In genomic region chr11:57343825-57344224, GRCh38 we compare ENCODE assay signal across 23 cellular contexts. TPM values are rescaled to one million over a fixed set of nuclear protein-coding genes. Genes with fewer than 3 reads are reported as not detected.
DNase-seq lines count a peak whose midpoint lies in the region; ATAC-seq, FAIRE-seq and TF ChIP-seq lines count a peak whose summit lies in the region.
"Had no signal": no experiment of that assay in that cellular context is flagged by ENCODE, and none has a peak within 500 bp of the region (broad histone marks: within the 10 kb centered on the region; RNA-seq: fewer than 3 reads in every experiment).

No MANE protein-coding gene starts in this region.

- WGBS in K562 (ENCODE audit: insufficient coverage, low coverage, missing lambda C conversion rate), result 35% methylated on average over 7 of the region's 7 CpGs

- H3K4me2 ChIP-seq in Loucy (ENCODE audit: low read depth, low read length, poor library complexity, severe bottlenecking) (no peak overlapping the region), K562 (ENCODE audit: insufficient read depth, low read length) (no peak overlapping the region)
- H3K4me2 ChIP-seq: hepatocyte, smooth muscle cell had no signal

- no peak for TF ChIP-seq RAD21 in K562 (CRISPR knock-in tag; conservative IDR thresholded peaks at IDR 0.05 in 1 of 2, IDR thresholded peaks at IDR 0.05 in 1 of 2)

- no peaks in the 10 kb centered on the region for H3K9me3 Mint-ChIP-seq in activated naive CD4-positive, alpha-beta T cell treated with anti-CD3 and anti-CD28 coated beads, Interleukin-2, amount 50 U/mL, for 72 hours
- H3K9me3 Mint-ChIP-seq: activated T-cell treated with anti-CD3 and anti-CD28 coated beads, Interleukin-2, amount 50 U/mL, for 24 hours; naive B cell; T-cell had no signal

- FAIRE-seq in K562 (lab: Jason Lieb, UNC), result no peak
- FAIRE-seq: kidney had no signal

- in situ Hi-C loops in K562 (cut with MboI), result loop anchor here (5.0 to 10.0 kb wide), 3 partner anchors 181 to 1171 kb away; no protein-coding TSS in a partner anchor

- DNase-seq in ELF-1 (ENCODE audit: low read depth, low spot score) (peak; percentile 29), K562 (ENCODE audit: extremely low read depth in 1 of 4, low spot score in 3 of 4) (no peak), epidermal melanocyte (ENCODE audit: insufficient read length, low spot score) (no peak)
- DNase-seq in activated naive CD4-positive, alpha-beta T cell treated with anti-CD3 and anti-CD28 coated beads, Interleukin-2, amount 50 U/mL, for 72 hours (ENCODE audit: low spot score in 2 of 2), result no peak
- DNase-seq in activated CD4-positive, alpha-beta T cell treated with anti-CD3 and anti-CD28 coated beads, Interleukin-2, amount 50 U/mL, for 1 hour, result no peak
- DNase-seq: activated CD4-positive, alpha-beta T cell treated with anti-CD3 and anti-CD28 coated beads, Interleukin-2, amount 50 U/mL, for 48 hours; activated naive CD4-positive, alpha-beta T cell treated with anti-CD3 and anti-CD28 coated beads, Interleukin-2, amount 50 U/mL, for 16 hours; activated T-cell treated with anti-CD3 and anti-CD28 coated beads, Interleukin-2, amount 50 U/mL, for 24 hours; colonic mucosa; kidney; mammary epithelial cell; MG63; naive B cell; NCI-H2029; NK-92 treated with Interleukin-12 subunit alpha and Interleukin-12 subunit beta, amount 100 ng/mL, for 24 hours; stimulated activated CD4-positive, alpha-beta T cell treated with anti-CD3 and anti-CD28 coated beads, Interleukin-4, amount 100 ng/mL, for 4 hours; stimulated activated CD8-positive, alpha-beta memory T cell treated with anti-CD3 and anti-CD28 coated beads, Interleukin-4, amount 100 ng/mL, for 48 hours; T-cell had no signal

- H3K27me3 ChIP-seq in Loucy (ENCODE audit: insufficient read depth, low read length, poor library complexity, severe bottlenecking) (no peaks in the 10 kb centered on the region), K562 (ENCODE audit: control insufficient read depth in 2 of 2, insufficient read depth in 2 of 2, low read length in 2 of 2) (no peaks in the 10 kb centered on the region; a peak in 1 of 5 replicates)
- H3K27me3 ChIP-seq: colonic mucosa, hepatocyte, MG63, suprapubic skin had no signal

- no peak overlapping the region for H3K4me3 ChIP-seq in Loucy (ENCODE audit: low read length, poor library complexity, severe bottlenecking)
- no peak overlapping the region for H3K4me3 ChIP-seq in K562
- H3K4me3 ChIP-seq: colonic mucosa, hepatocyte, MG63, prostate gland, smooth muscle cell, suprapubic skin had no signal

- TF ChIP-seq CTCF in Loucy (conservative IDR thresholded peaks at IDR 0.05; ENCODE audit: low read length) (no peak), K562 (IDR thresholded peaks at IDR 0.05 in 2 of 3, conservative IDR thresholded peaks at IDR 0.05 in 1 of 3; ENCODE audit: insufficient read depth in 2 of 3, low read depth in 1 of 3, low read length in 3 of 3) (no peak)

- CTCF ChIA-PET in K562 (lab: Yijun Ruan, JAX; ENCODE audit: low intra/inter-chr PET ratio), result no interaction called here

- no peaks in the 10 kb centered on the region for H3K9me2 ChIP-seq in Loucy (replicated peaks; ENCODE audit: low read depth, low read length)

- H4K20me1 ChIP-seq in Loucy (ENCODE audit: insufficient read depth, low read length, poor library complexity, severe bottlenecking) (no peaks in the 10 kb centered on the region), K562 (replicated peaks; ENCODE audit: control insufficient read depth, insufficient read depth, low read length) (no peaks in the 10 kb centered on the region)

- BruUV-seq in K562 (replicated peaks; lab: Mats Ljungman, UMichigan), result no TSS peak

- no peaks in the 10 kb centered on the region for H3F3A ChIP-seq in Loucy (ENCODE audit: low read depth)

- no peak for ATAC-seq in K562
- no peak for ATAC-seq in activated naive CD4-positive, alpha-beta T cell treated with anti-CD3 and anti-CD28 coated beads, Interleukin-2, amount 50 U/mL, for 72 hours
- ATAC-seq: T-cell had no signal

- POLR2A ChIA-PET in K562 (lab: Yijun Ruan, JAX), result interaction anchor here (0.5 to 1.1 kb wide), 2 partner anchors 9 to 177 kb away, joined by 3 to 8 read pairs; no protein-coding TSS in a partner anchor

- H3K9me3 ChIP-seq in Loucy (ENCODE audit: insufficient read depth, low read depth, low read length) (no peaks in the 10 kb centered on the region), K562 (replicated peaks; ENCODE audit: control insufficient read depth, insufficient read depth, low read depth, low read length) (no peaks in the 10 kb centered on the region)
- H3K9me3 ChIP-seq: colonic mucosa, MG63, prostate gland, suprapubic skin had no signal

- H3K79me2 ChIP-seq in Loucy (ENCODE audit: insufficient read depth, low read length) (no peaks in the 10 kb centered on the region), K562 (ENCODE audit: control insufficient read depth, insufficient read depth, low read length) (no peaks in the 10 kb centered on the region)
- H3K79me2 ChIP-seq: hepatocyte had no signal

- no peak overlapping the region for H3K27ac ChIP-seq in K562 (ENCODE audit: extremely low read depth, low read depth, low read length)
- H3K27ac ChIP-seq: colonic mucosa, hepatocyte, prostate gland, suprapubic skin had no signal

- TF ChIP-seq POLR2A in K562 (conservative IDR thresholded peaks at IDR 0.05), result no peak

- no peaks in the 10 kb centered on the region for H3K36me3 ChIP-seq in Loucy (ENCODE audit: insufficient read depth, low read length)
- no peaks in the 10 kb centered on the region for H3K36me3 ChIP-seq in K562 (ENCODE audit: control insufficient read depth, insufficient read depth, low read length)
- H3K36me3 ChIP-seq: colonic mucosa, MG63, prostate gland, suprapubic skin had no signal

- H3K9me1 ChIP-seq in K562 (ENCODE audit: control insufficient read depth, insufficient read depth, low read length), result no peaks in the 10 kb centered on the region

- no peak overlapping the region for H3K27ac Mint-ChIP-seq in activated naive CD4-positive, alpha-beta T cell treated with anti-CD3 and anti-CD28 coated beads, Interleukin-2, amount 50 U/mL, for 72 hours
- H3K27ac Mint-ChIP-seq: activated T-cell treated with anti-CD3 and anti-CD28 coated beads, Interleukin-2, amount 50 U/mL, for 24 hours; naive B cell; T-cell had no signal

- H3K9ac ChIP-seq in Loucy (ENCODE audit: low read depth, low read length, poor library complexity, severe bottlenecking), result peak overlapping the region; percentile 10
- peak overlapping the region in 1 of 2 experiments; percentile 27; a peak in 1 of 4 replicates for H3K9ac ChIP-seq in K562 (ENCODE audit: insufficient read depth in 1 of 2, low read depth in 2 of 2, low read length in 2 of 2)

- intact Hi-C loops in K562 (cut with micrococcal nuclease), result loop anchor here (2.0 to 10.0 kb wide), 5 partner anchors 212 to 503 kb away; no protein-coding TSS in a partner anchor

- no peaks in the 10 kb centered on the region for H3K36me3 Mint-ChIP-seq in activated naive CD4-positive, alpha-beta T cell treated with anti-CD3 and anti-CD28 coated beads, Interleukin-2, amount 50 U/mL, for 72 hours
- H3K36me3 Mint-ChIP-seq: naive B cell, T-cell had no signal

- peaks cover 9% of the 10 kb centered on the region for H3K4me1 ChIP-seq in Loucy (ENCODE audit: insufficient read depth, low read length, poor library complexity, severe bottlenecking)
- peaks cover 6 to 8% of the 10 kb centered on the region in 2 experiments; a peak in 4 of 5 replicates for H3K4me1 ChIP-seq in K562 (replicated peaks in 1 of 2; ENCODE audit: control insufficient read depth in 2 of 2, insufficient read depth in 2 of 2, low read length in 2 of 2)
- H3K4me1 ChIP-seq: colonic mucosa, prostate gland had no signal

- H2AFZ ChIP-seq in Loucy (ENCODE audit: low read length) (no peak overlapping the region; the same call in 1 of the 2 replicates), K562 (ENCODE audit: low read depth, low read length) (peak overlapping the region; percentile 14)
- H2AFZ ChIP-seq: hepatocyte had no signal

- no peak for TF ChIP-seq EP300 in K562 (IDR thresholded peaks at IDR 0.05; ENCODE audit: low read length)

RNA-seq across cellular contexts. Expression of gene P2RX3, which starts 5.7 kb away (rescaled TPM):
- not detected in 2 replicates for total RNA-seq in K562 (2011; cell fraction: chromatin; rRNA removed; ENCODE audit: low replicate concordance)
- not detected in 2 replicates for total RNA-seq in K562 (2011; cell fraction: nucleolus; rRNA removed)
- total RNA-seq in K562 (2011; cell fraction: nucleoplasm; rRNA removed), result not detected in 2 replicates
- total RNA-seq in K562 (2014; rRNA removed), result not detected in 2 replicates
- total RNA-seq in K562 (2014; rRNA removed; fragmentation: Illumina TruSeq; extraction: Trizol), result not detected in 2 replicates
- total RNA-seq in K562 (2015; rRNA removed; fragmentation: Illumina TruSeq; extraction: Trizol), result not detected in 2 replicates
- not detected in 2 replicates for total RNA-seq in K562 (2021)
- not detected in 2 replicates for polyA plus RNA-seq in K562 (2011; rRNA removed)
- polyA plus RNA-seq in K562 (2011; cell fraction: cytosol; rRNA removed), result 0.07 TPM in 1 of 2 replicates, not detected in the other
- polyA plus RNA-seq in K562 (2011; cell fraction: nucleus; rRNA removed), result not detected in 2 replicates
- polyA plus RNA-seq in K562 (2012), result not detected in 2 replicates
- not detected in 2 replicates for polyA plus RNA-seq in K562 (2014; fragmentation: Illumina TruSeq; extraction: Trizol)
- polyA plus RNA-seq in K562 (2014; fragmentation: Nextera tagmentation; extraction: Ambion mirVana), result not detected
- not detected in 2 replicates for polyA plus RNA-seq in K562 (2014; rRNA removed)
- polyA minus RNA-seq in K562 (2011; rRNA and poly(A)+ RNA removed), result not detected in 2 replicates
- not detected in 2 replicates for polyA minus RNA-seq in K562 (2011; cell fraction: cytosol; rRNA and poly(A)+ RNA removed)
- not detected in 2 replicates for polyA minus RNA-seq in K562 (2011; cell fraction: nucleus; rRNA and poly(A)+ RNA removed)
- total RNA-seq in activated naive CD4-positive, alpha-beta T cell treated with anti-CD3 and anti-CD28 coated beads, Interleukin-2, amount 50 U/mL, for 72 hours, result not detected
- total RNA-seq: colonic mucosa, hepatocyte, kidney, mammary epithelial cell, smooth muscle cell, suprapubic skin, T-cell had no signal
- polyA plus RNA-seq: hepatocyte, mammary epithelial cell had no signal

RNA-seq across cellular contexts. Expression of gene SSRP1, which starts 8.1 kb away (rescaled TPM):
- total RNA-seq in K562 (2011; cell fraction: chromatin; rRNA removed; ENCODE audit: low replicate concordance), result 63.0 and 84.0 TPM in 2 replicates
- total RNA-seq in K562 (2011; cell fraction: nucleolus; rRNA removed), result 50.7 and 51.9 TPM in 2 replicates
- total RNA-seq in K562 (2011; cell fraction: nucleoplasm; rRNA removed), result 52.0 and 58.5 TPM in 2 replicates
- 257 and 316 TPM in 2 replicates for total RNA-seq in K562 (2014; rRNA removed)
- 216 and 243 TPM in 2 replicates for total RNA-seq in K562 (2014; rRNA removed; fragmentation: Illumina TruSeq; extraction: Trizol)
- total RNA-seq in K562 (2015; rRNA removed; fragmentation: Illumina TruSeq; extraction: Trizol), result 259 and 269 TPM in 2 replicates
- total RNA-seq in K562 (2021), result 224 and 245 TPM in 2 replicates
- 232 and 251 TPM in 2 replicates for polyA plus RNA-seq in K562 (2011; rRNA removed)
- 291 and 330 TPM in 2 replicates for polyA plus RNA-seq in K562 (2011; cell fraction: cytosol; rRNA removed)
- 122 and 133 TPM in 2 replicates for polyA plus RNA-seq in K562 (2011; cell fraction: nucleus; rRNA removed)
- polyA plus RNA-seq in K562 (2012), result 172 and 211 TPM in 2 replicates
- 314 and 416 TPM in 2 replicates for polyA plus RNA-seq in K562 (2014; fragmentation: Illumina TruSeq; extraction: Trizol)
- polyA plus RNA-seq in K562 (2014; fragmentation: Nextera tagmentation; extraction: Ambion mirVana), result 10 to 100 TPM; 91.1 to 96.0 TPM
- 224 and 238 TPM in 2 replicates for polyA plus RNA-seq in K562 (2014; rRNA removed)
- 224 and 271 TPM in 2 replicates for polyA minus RNA-seq in K562 (2011; rRNA and poly(A)+ RNA removed)
- polyA minus RNA-seq in K562 (2011; cell fraction: cytosol; rRNA and poly(A)+ RNA removed), result 164 and 173 TPM in 2 replicates
- 25.0 and 46.5 TPM in 2 replicates for polyA minus RNA-seq in K562 (2011; cell fraction: nucleus; rRNA and poly(A)+ RNA removed)
- total RNA-seq in activated naive CD4-positive, alpha-beta T cell treated with anti-CD3 and anti-CD28 coated beads, Interleukin-2, amount 50 U/mL, for 72 hours, result 100 to 1,000 TPM in 1 of 2 donors, 10 to 100 TPM in 1; 59.9 to 250 TPM

RNA-seq across cellular contexts. Expression of gene TNKS1BP1, which starts 19.1 kb away (rescaled TPM):
- total RNA-seq in K562 (2011; cell fraction: chromatin; rRNA removed; ENCODE audit: low replicate concordance), result 28.6 and 47.8 TPM in 2 replicates
- total RNA-seq in K562 (2011; cell fraction: nucleolus; rRNA removed), result 20.5 and 22.4 TPM in 2 replicates
- 30.6 and 31.7 TPM in 2 replicates for total RNA-seq in K562 (2011; cell fraction: nucleoplasm; rRNA removed)
- 16.2 and 20.2 TPM in 2 replicates for total RNA-seq in K562 (2014; rRNA removed)
- total RNA-seq in K562 (2014; rRNA removed; fragmentation: Illumina TruSeq; extraction: Trizol), result 10.9 and 11.2 TPM in 2 replicates
- 8.0 and 10.3 TPM in 2 replicates for total RNA-seq in K562 (2015; rRNA removed; fragmentation: Illumina TruSeq; extraction: Trizol)
- total RNA-seq in K562 (2021), result 35.0 and 47.2 TPM in 2 replicates
- 7.3 and 14.1 TPM in 2 replicates for polyA plus RNA-seq in K562 (2011; rRNA removed)
- 11.4 and 12.5 TPM in 2 replicates for polyA plus RNA-seq in K562 (2011; cell fraction: cytosol; rRNA removed)
- 34.2 and 50.1 TPM in 2 replicates for polyA plus RNA-seq in K562 (2011; cell fraction: nucleus; rRNA removed)
- polyA plus RNA-seq in K562 (2012), result 17.5 and 28.9 TPM in 2 replicates
- 29.9 and 31.4 TPM in 2 replicates for polyA plus RNA-seq in K562 (2014; fragmentation: Illumina TruSeq; extraction: Trizol)
- polyA plus RNA-seq in K562 (2014; fragmentation: Nextera tagmentation; extraction: Ambion mirVana), result 1 to 10 TPM; 1.1 to 1.2 TPM
- polyA plus RNA-seq in K562 (2014; rRNA removed), result 19.5 and 23.8 TPM in 2 replicates
- 13.6 and 14.5 TPM in 2 replicates for polyA minus RNA-seq in K562 (2011; rRNA and poly(A)+ RNA removed)
- polyA minus RNA-seq in K562 (2011; cell fraction: cytosol; rRNA and poly(A)+ RNA removed), result 13.8 and 18.3 TPM in 2 replicates
- 8.2 and 11.6 TPM in 2 replicates for polyA minus RNA-seq in K562 (2011; cell fraction: nucleus; rRNA and poly(A)+ RNA removed)
- 10 to 100 TPM in 1 of 2 donors, 1 to 10 TPM in 1; 5.6 to 17.7 TPM for total RNA-seq in activated naive CD4-positive, alpha-beta T cell treated with anti-CD3 and anti-CD28 coated beads, Interleukin-2, amount 50 U/mL, for 72 hours

RNA-seq across cellular contexts. Expression of gene PRG3, which starts 37.1 kb away (rescaled TPM):
- total RNA-seq in K562 (2011; cell fraction: chromatin; rRNA removed; ENCODE audit: low replicate concordance), result not detected in 2 replicates
- total RNA-seq in K562 (2011; cell fraction: nucleolus; rRNA removed), result not detected in 2 replicates
- total RNA-seq in K562 (2011; cell fraction: nucleoplasm; rRNA removed), result not detected in 2 replicates
- total RNA-seq in K562 (2014; rRNA removed) (not detected in 2 replicates), K562 (2014; rRNA removed; fragmentation: Illumina TruSeq; extraction: Trizol) (not detected in 2 replicates), K562 (2015; rRNA removed; fragmentation: Illumina TruSeq; extraction: Trizol) (0.18 TPM in 1 of 2 replicates, not detected in the other), K562 (2021) (not detected in 2 replicates)
- polyA plus RNA-seq in K562 (2011; rRNA removed) (not detected in 2 replicates), K562 (2014; fragmentation: Illumina TruSeq; extraction: Trizol) (not detected in 2 replicates), K562 (2014; fragmentation: Nextera tagmentation; extraction: Ambion mirVana) (under 1 TPM; 0.38 to 0.55 TPM), K562 (2014; rRNA removed) (not detected in 2 replicates)
- 0.07 TPM in 1 of 2 replicates, not detected in the other for polyA plus RNA-seq in K562 (2011; cell fraction: cytosol; rRNA removed)
- polyA plus RNA-seq in K562 (2011; cell fraction: nucleus; rRNA removed), result not detected in 2 replicates
- not detected in 2 replicates for polyA plus RNA-seq in K562 (2012)
- polyA minus RNA-seq in K562 (2011; rRNA and poly(A)+ RNA removed), result not detected in 2 replicates
- polyA minus RNA-seq in K562 (2011; cell fraction: cytosol; rRNA and poly(A)+ RNA removed), result not detected in 2 replicates
- not detected in 2 replicates for polyA minus RNA-seq in K562 (2011; cell fraction: nucleus; rRNA and poly(A)+ RNA removed)
- total RNA-seq in activated naive CD4-positive, alpha-beta T cell treated with anti-CD3 and anti-CD28 coated beads, Interleukin-2, amount 50 U/mL, for 72 hours, result not detected
- total RNA-seq: colonic mucosa, hepatocyte, kidney, mammary epithelial cell, prostate gland, smooth muscle cell, suprapubic skin, T-cell had no signal
- polyA plus RNA-seq: hepatocyte, mammary epithelial cell, smooth muscle cell had no signal

RNA-seq across cellular contexts. Expression of gene PRG2, which starts 46.6 kb away (rescaled TPM):
- total RNA-seq in K562 (2011; cell fraction: chromatin; rRNA removed; ENCODE audit: low replicate concordance), result 1.2 and 1.9 TPM in 2 replicates
- 0.50 and 0.92 TPM in 2 replicates for total RNA-seq in K562 (2011; cell fraction: nucleolus; rRNA removed)
- total RNA-seq in K562 (2011; cell fraction: nucleoplasm; rRNA removed), result 1.4 and 1.8 TPM in 2 replicates
- total RNA-seq in K562 (2014; rRNA removed), result 18.5 and 33.0 TPM in 2 replicates
- 23.6 and 29.8 TPM in 2 replicates for total RNA-seq in K562 (2014; rRNA removed; fragmentation: Illumina TruSeq; extraction: Trizol)
- total RNA-seq in K562 (2015; rRNA removed; fragmentation: Illumina TruSeq; extraction: Trizol), result 44.8 and 50.1 TPM in 2 replicates
- total RNA-seq in K562 (2021), result 16.4 and 30.5 TPM in 2 replicates
- 1.8 and 7.2 TPM in 2 replicates for polyA plus RNA-seq in K562 (2011; rRNA removed)
- 2.2 and 5.4 TPM in 2 replicates for polyA plus RNA-seq in K562 (2011; cell fraction: cytosol; rRNA removed)
- polyA plus RNA-seq in K562 (2011; cell fraction: nucleus; rRNA removed), result 1.0 and 2.0 TPM in 2 replicates
- 39.0 and 49.3 TPM in 2 replicates for polyA plus RNA-seq in K562 (2012)
- polyA plus RNA-seq in K562 (2014; fragmentation: Illumina TruSeq; extraction: Trizol), result 23.3 and 24.4 TPM in 2 replicates
- polyA plus RNA-seq in K562 (2014; fragmentation: Nextera tagmentation; extraction: Ambion mirVana), result 10 to 100 TPM; 42.9 to 78.0 TPM
- polyA plus RNA-seq in K562 (2014; rRNA removed), result 26.6 and 31.8 TPM in 2 replicates
- 0.21 and 1.1 TPM in 2 replicates for polyA minus RNA-seq in K562 (2011; rRNA and poly(A)+ RNA removed)
- not detected in 2 replicates for polyA minus RNA-seq in K562 (2011; cell fraction: cytosol; rRNA and poly(A)+ RNA removed)
- 0.56 TPM in 1 of 2 replicates, not detected in the other for polyA minus RNA-seq in K562 (2011; cell fraction: nucleus; rRNA and poly(A)+ RNA removed)
- total RNA-seq in activated naive CD4-positive, alpha-beta T cell treated with anti-CD3 and anti-CD28 coated beads, Interleukin-2, amount 50 U/mL, for 72 hours, result 1 to 10 TPM in 1 of 2 donors, under 1 TPM in 1; 0.97 to 2.4 TPM
- total RNA-seq: colonic mucosa, hepatocyte, mammary epithelial cell, smooth muscle cell had no signal
- polyA plus RNA-seq: hepatocyte, mammary epithelial cell, smooth muscle cell had no signal
